ENCODE assay signal across 21 cellular contexts in genomic region chr1:13735168-13735930, GRCh38. TPM values are rescaled to one million over a fixed set of nuclear protein-coding genes. Genes with fewer than 3 reads are reported as not detected.
DNase-seq lines count a peak whose midpoint lies in the region; ATAC-seq and TF ChIP-seq lines count a peak whose summit lies in the region.
"Had no signal": no experiment of that assay in that cellular context is flagged by ENCODE, and none has a peak within 500 bp of the region (broad histone marks: within the 10 kb centered on the region; RNA-seq: fewer than 3 reads in every experiment).

No MANE protein-coding gene starts in this region.

- no peak for TF ChIP-seq CTCF in DOHH2 (IDR thresholded peaks at IDR 0.05; ENCODE audit: low read depth, low read length, poor library complexity, severe bottlenecking)

- peaks cover 5% of the 10 kb centered on the region for H3K36me3 ChIP-seq in CD4-positive, CD25-positive, alpha-beta regulatory T cell (ENCODE audit: control insufficient read depth, insufficient read depth, low read length)
- peaks cover 85% of the 10 kb centered on the region for H3K36me3 ChIP-seq in DOHH2 (ENCODE audit: control insufficient read depth, low read length)
- H3K36me3 ChIP-seq: left ventricle myocardium inferior had no signal

- H3K27me3 ChIP-seq in CD4-positive, CD25-positive, alpha-beta regulatory T cell (ENCODE audit: control insufficient read depth, insufficient read depth, low read length): no peaks in the 10 kb centered on the region
- no peaks in the 10 kb centered on the region for H3K27me3 ChIP-seq in DOHH2 (ENCODE audit: control insufficient read depth, low read length)
- H3K27me3 ChIP-seq: esophagus squamous epithelium had no signal

- H4K20me1 ChIP-seq in DOHH2 (ENCODE audit: control insufficient read depth, insufficient read depth, low read depth, low read length): no peaks in the 10 kb centered on the region

- no peaks in the 10 kb centered on the region for H3K9me2 ChIP-seq in DOHH2 (replicated peaks; ENCODE audit: control insufficient read depth, low read length)

- H3K4me1 ChIP-seq in CD4-positive, CD25-positive, alpha-beta regulatory T cell (ENCODE audit: control insufficient read depth, insufficient read depth, low read length, poor library complexity, severe bottlenecking): peaks cover 40% of the 10 kb centered on the region
- peaks cover 81% of the 10 kb centered on the region for H3K4me1 ChIP-seq in DOHH2 (ENCODE audit: control insufficient read depth, low read length)
- H3K4me1 ChIP-seq: left ventricle myocardium inferior had no signal

- no peak for DNase-seq in CD4-positive, CD25-positive, alpha-beta regulatory T cell
- peak; percentile 24 for DNase-seq in occipital lobe (lab: John Stamatoyannopoulos, UW)
- DNase-seq in NCI-H1694 (lab: John Stamatoyannopoulos, UW): no peak
- no peak for DNase-seq in ecto neural progenitor cell (ENCODE audit: low spot score)
- no peak for DNase-seq in NCI-H345 treated with DMSO at 0.1 percent for 48 hours (lab: John Stamatoyannopoulos, UW; ENCODE audit: unreplicated experiment)
- DNase-seq: activated CD4-positive, CD25-positive, alpha-beta regulatory T cell treated with anti-CD3 and anti-CD28 coated beads, Interleukin-2, amount 50 U/mL, for 72 hours; amniotic stem cell; caudate nucleus; effector CD4-positive, alpha-beta T cell; esophagus squamous epithelium; glutamatergic neuron; GM23248; left ventricle myocardium inferior; mucosa of descending colon; NCI-H1105 treated with DMSO at 0.1 percent for 48 hours; NCI-H69; SIG-M5 had no signal

- ATAC-seq in CD4-positive, CD25-positive, alpha-beta regulatory T cell (ENCODE audit: low read depth in 2 of 2): no peak
- ATAC-seq: mucosa of descending colon, sciatic nerve had no signal

- H3F3A ChIP-seq in DOHH2 (ENCODE audit: control insufficient read depth, insufficient read depth): peaks cover 24% of the 10 kb centered on the region

- H3K9me3 ChIP-seq in CD4-positive, CD25-positive, alpha-beta regulatory T cell (ENCODE audit: control insufficient read depth in 2 of 2, low read length in 2 of 2): no peaks in the 10 kb centered on the region
- no peaks in the 10 kb centered on the region for H3K9me3 ChIP-seq in DOHH2 (ENCODE audit: control insufficient read depth, insufficient read depth, low read length)
- H3K9me3 ChIP-seq: esophagus squamous epithelium, left ventricle myocardium inferior, mucosa of descending colon had no signal

- no peak overlapping the region for H3K4me3 ChIP-seq in CD4-positive, CD25-positive, alpha-beta regulatory T cell (ENCODE audit: low read depth, low read length)
- peak overlapping the region; percentile 7; the same call in 1 of the 2 replicates for H3K4me3 ChIP-seq in DOHH2 (ENCODE audit: low read length)
- H3K4me3 ChIP-seq: esophagus squamous epithelium, GM23248, left ventricle myocardium inferior, mucosa of descending colon had no signal

- peak overlapping the region; percentile 44 to 100 (median 84) for H3K27ac Mint-ChIP-seq in CD4-positive, CD25-positive, alpha-beta regulatory T cell
- H3K27ac Mint-ChIP-seq: T-helper 1 cell treated with Interleukin-12 subunit alpha and Interleukin-12 subunit beta and Interleukin-4 antibody, amounts not matched to agents 30 μg/mL and 1 μg/mL, for 36 hours had no signal

- peak overlapping the region; percentile 70 for H3K4me2 ChIP-seq in DOHH2 (ENCODE audit: low read length)

- H3K27ac ChIP-seq in CD4-positive, CD25-positive, alpha-beta regulatory T cell (ENCODE audit: insufficient read depth, low read length, poor library complexity, severe bottlenecking): peak overlapping the region; percentile 95
- H3K27ac ChIP-seq in DOHH2 (ENCODE audit: low read depth, low read length) (peak overlapping the region; percentile 100), angular gyrus (ENCODE audit: low read depth, low read length) (peak overlapping the region; percentile 24)
- H3K27ac ChIP-seq: esophagus squamous epithelium, GM23248, left ventricle myocardium inferior had no signal

- peaks cover 48 to 69% (median 58%) of the 10 kb centered on the region in 4 donors for H3K4me1 Mint-ChIP-seq in CD4-positive, CD25-positive, alpha-beta regulatory T cell

- H3K36me3 Mint-ChIP-seq in CD4-positive, CD25-positive, alpha-beta regulatory T cell: peaks cover 10% of the 10 kb centered on the region

- H3K9me3 Mint-ChIP-seq in CD4-positive, CD25-positive, alpha-beta regulatory T cell: no peaks in the 10 kb centered on the region
- H3K9me3 Mint-ChIP-seq: T-helper 1 cell treated with Interleukin-12 subunit alpha and Interleukin-12 subunit beta and Interleukin-4 antibody, amounts not matched to agents 30 μg/mL and 1 μg/mL, for 36 hours had no signal

- peak overlapping the region in 1 of 4 donors; percentile 78 for H3K4me3 Mint-ChIP-seq in CD4-positive, CD25-positive, alpha-beta regulatory T cell
- H3K4me3 Mint-ChIP-seq: T-helper 1 cell treated with Interleukin-12 subunit alpha and Interleukin-12 subunit beta and Interleukin-4 antibody, amounts not matched to agents 30 μg/mL and 1 μg/mL, for 36 hours had no signal

- H3K27me3 Mint-ChIP-seq in CD4-positive, CD25-positive, alpha-beta regulatory T cell: no peaks in the 10 kb centered on the region

- H3K79me2 ChIP-seq in DOHH2 (ENCODE audit: control insufficient read depth, low read length): peaks cover 82% of the 10 kb centered on the region

RNA-seq across cellular contexts. Expression of gene PRDM2, which starts 35.4 kb away (rescaled TPM):
- 221 TPM for total RNA-seq in CD4-positive, CD25-positive, alpha-beta regulatory T cell
- 10 to 100 TPM; 16.8 to 20.9 (median 18.9) TPM for polyA plus RNA-seq in CD4-positive, CD25-positive, alpha-beta regulatory T cell
- 36.8 TPM for total RNA-seq in occipital lobe

Comparison
In these comparisons a context has a peak if more than half of its experiments do, and no peak if none do; other contexts are left out.
1. H3K27ac ChIP-seq: peak in every context shown above with its lines; median percentile 100 in DOHH2; 95 in CD4-positive, CD25-positive, alpha-beta regulatory T cell; 24 in angular gyrus.